8 cellular contexts compared by ENCODE assay signal in the genomic region with DNA sequence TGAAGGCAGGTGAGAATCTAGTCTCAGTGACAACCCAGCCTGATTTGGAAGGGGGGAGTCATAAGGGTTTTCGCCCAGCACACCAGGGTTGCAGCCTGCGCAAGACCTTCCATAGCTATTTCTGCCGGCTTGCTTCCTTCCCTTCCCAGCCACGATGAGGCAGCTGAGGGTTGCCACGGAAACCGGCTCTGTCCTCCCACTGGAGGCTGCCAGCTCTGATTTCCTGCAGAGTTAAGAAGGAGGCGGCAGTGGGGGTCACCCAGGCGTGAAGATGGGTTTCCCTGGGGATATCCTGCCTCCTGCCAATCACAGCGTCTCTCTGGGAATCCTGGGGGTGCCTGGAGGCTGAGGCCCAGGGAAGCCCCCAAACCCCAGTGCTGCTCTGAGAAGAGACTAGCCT. TPM values are rescaled to one million over a fixed set of nuclear protein-coding genes. Genes with fewer than 3 reads are reported as not detected.
DNase-seq lines count a peak whose midpoint lies in the region; ATAC-seq, FAIRE-seq and TF ChIP-seq lines count a peak whose summit lies in the region.

No MANE protein-coding gene starts in this region.

- no peak for TF ChIP-seq POLR2A in erythroblast (IDR thresholded peaks at IDR 0.05; ENCODE audit: low read length)

- ATAC-seq in activated T-helper 17 cell treated with anti-CD3 and anti-CD28 coated beads, Interleukin-2, amount 50 U/mL, for 72 hours (replicated peaks) = no peak
- no peak for ATAC-seq in CD4-positive, alpha-beta T cell (ENCODE audit: poor library complexity)

- 27 to 54% (median 34%) methylated on average over 9 of the region's 9 CpGs for WGBS in small intestine, 3 donors

- peaks cover 32% of the 10 kb centered on the region for H3K27me3 Mint-ChIP-seq in activated T-helper 17 cell treated with anti-CD3 and anti-CD28 coated beads, Interleukin-2, amount 50 U/mL, for 72 hours
- peaks cover 67% of the 10 kb centered on the region for H3K27me3 Mint-ChIP-seq in CD4-positive, alpha-beta T cell

- CTCF ChIA-PET in HEK293 (lab: Yijun Ruan, JAX) = interaction anchor here (0.6 to 6.9 kb wide), 10 partner anchors 11 to 174 kb away, joined by 3 to 83 read pairs (median 8); partner anchors contain the start of gene KCNB1
- CTCF ChIA-PET in CD4-positive, alpha-beta T cell (lab: Charles Lee) = no interaction called here

- DNase-seq in NCI-H345 (lab: John Stamatoyannopoulos, UW) = peak; percentile 79
- peak; percentile 9 for DNase-seq in epithelial cell of proximal tubule (ENCODE audit: low read depth)
- peak; percentile 84 for DNase-seq in posterior vena cava (ENCODE audit: low spot score)
- no peak for DNase-seq in CD4-positive, alpha-beta T cell
- no peak for DNase-seq in small intestine
- DNase-seq in erythroblast (lab: John Stamatoyannopoulos, UW) = no peak

- peaks cover 21% of the 10 kb centered on the region for H3K27me3 ChIP-seq in CD4-positive, alpha-beta T cell (ENCODE audit: control insufficient read depth, insufficient read depth, low read length)
- peaks cover 0 to 4% of the 10 kb centered on the region in 2 donors for H3K27me3 ChIP-seq in small intestine (ENCODE audit: control insufficient read depth in 2 of 2, insufficient read depth in 2 of 2, low read length in 2 of 2)

- H3K4me3 ChIP-seq in HEK293 (ENCODE audit: low read depth, low read length) = no peak overlapping the region
- no peak overlapping the region for H3K4me3 ChIP-seq in epithelial cell of proximal tubule (ENCODE audit: low read depth, low read length)
- no peak overlapping the region for H3K4me3 ChIP-seq in small intestine (ENCODE audit: low read depth in 1 of 2, low read length in 2 of 2)

- H3K36me3 Mint-ChIP-seq in activated T-helper 17 cell treated with anti-CD3 and anti-CD28 coated beads, Interleukin-2, amount 50 U/mL, for 72 hours (ENCODE audit: low read depth) = no peaks in the 10 kb centered on the region
- no peaks in the 10 kb centered on the region for H3K36me3 Mint-ChIP-seq in CD4-positive, alpha-beta T cell (ENCODE audit: low read depth)

- intact Hi-C loops in posterior vena cava (cut with DNase I) = no loop called here
- intact Hi-C loops in CD4-positive, alpha-beta T cell (cut with DNase I, micrococcal nuclease) = no loop called here

- POLR2A ChIA-PET in HEK293 (lab: Yijun Ruan, JAX) = interaction anchor here (0.5 to 0.6 kb wide), 2 partner anchors 27 to 248 kb away, joined by 3 to 4 read pairs; no protein-coding TSS in a partner anchor
- POLR2A ChIA-PET in CD4-positive, alpha-beta T cell (lab: Charles Lee) = no interaction called here

- H3K27ac ChIP-seq in HEK293 (ENCODE audit: extremely low read depth, low read depth, low read length) = no peak overlapping the region
- no peak overlapping the region for H3K27ac ChIP-seq in CD4-positive, alpha-beta T cell (ENCODE audit: low read depth, low read length)
- H3K27ac ChIP-seq in small intestine (ENCODE audit: low read depth in 1 of 2, low read length in 1 of 2) = no peak overlapping the region

- H3K4me1 ChIP-seq in HEK293 (ENCODE audit: control insufficient read depth, insufficient read depth, low read length) = no peaks in the 10 kb centered on the region
- H3K4me1 ChIP-seq in small intestine (ENCODE audit: control insufficient read depth in 2 of 2, insufficient read depth in 1 of 2, low read depth in 1 of 2, low read length in 1 of 2) = no peaks in the 10 kb centered on the region

- H3K4me1 Mint-ChIP-seq in activated T-helper 17 cell treated with anti-CD3 and anti-CD28 coated beads, Interleukin-2, amount 50 U/mL, for 72 hours = peaks cover 3% of the 10 kb centered on the region
- H3K4me1 Mint-ChIP-seq in CD4-positive, alpha-beta T cell (ENCODE audit: low read depth) = no peaks in the 10 kb centered on the region

- H3K9me3 Mint-ChIP-seq in activated T-helper 17 cell treated with anti-CD3 and anti-CD28 coated beads, Interleukin-2, amount 50 U/mL, for 72 hours = no peaks in the 10 kb centered on the region
- no peaks in the 10 kb centered on the region for H3K9me3 Mint-ChIP-seq in CD4-positive, alpha-beta T cell

- H3K27ac Mint-ChIP-seq in activated T-helper 17 cell treated with anti-CD3 and anti-CD28 coated beads, Interleukin-2, amount 50 U/mL, for 72 hours = no peak overlapping the region
- no peak overlapping the region for H3K27ac Mint-ChIP-seq in CD4-positive, alpha-beta T cell

- H3K9me3 ChIP-seq in HEK293 (ENCODE audit: control insufficient read depth, insufficient read depth, low read depth, low read length) = no peaks in the 10 kb centered on the region
- no peaks in the 10 kb centered on the region for H3K9me3 ChIP-seq in CD4-positive, alpha-beta T cell (ENCODE audit: control insufficient read depth, low read length)
- no peaks in the 10 kb centered on the region for H3K9me3 ChIP-seq in small intestine (ENCODE audit: control insufficient read depth, low read depth)

- H3K36me3 ChIP-seq in HEK293 (ENCODE audit: control insufficient read depth in 2 of 2, insufficient read depth in 1 of 2, low read length in 2 of 2) (no peaks in the 10 kb centered on the region), small intestine (ENCODE audit: control insufficient read depth in 2 of 2, insufficient read depth in 2 of 2, low read length in 2 of 2) (no peaks in the 10 kb centered on the region)

- H3K4me3 Mint-ChIP-seq in activated T-helper 17 cell treated with anti-CD3 and anti-CD28 coated beads, Interleukin-2, amount 50 U/mL, for 72 hours = no peak overlapping the region
- no peak overlapping the region for H3K4me3 Mint-ChIP-seq in CD4-positive, alpha-beta T cell

- TF ChIP-seq CTCF in HEK293 (tag by site-specific recombination; IDR thresholded peaks at IDR 0.05) (no peak), epithelial cell of proximal tubule (conservative IDR thresholded peaks at IDR 0.05; ENCODE audit: low read depth, low read length) (no peak)
- no peak for TF ChIP-seq CTCF in CD4-positive, alpha-beta T cell (IDR thresholded peaks at IDR 0.05)

- no peak for FAIRE-seq in small intestine (lab: Jason Lieb, UNC)

TF ChIP-seq in HEK293, 187 proteins besides CTCF, POLR2A, EP300 and RAD21:
- TF ChIP-seq ZNF585B (tag by site-specific recombination; IDR thresholded peaks at IDR 0.05) (no peak), ATF2 (tag by site-specific recombination; IDR thresholded peaks at IDR 0.05; ENCODE audit: low read depth) (no peak), ZNF132 (tag by site-specific recombination; IDR thresholded peaks at IDR 0.05; ENCODE audit: borderline replicate concordance) (no peak), GLI2 (tag by site-specific recombination; IDR thresholded peaks at IDR 0.05; ENCODE audit: borderline replicate concordance, low read depth) (no peak), GLIS1 (tag by site-specific recombination; IDR thresholded peaks at IDR 0.05) (peak; percentile 34; the same call in 1 of the 2 replicates), ZNF596 (tag by site-specific recombination; IDR thresholded peaks at IDR 0.05) (no peak), ZFHX2 (tag by site-specific recombination; conservative IDR thresholded peaks at IDR 0.05) (peak; percentile 51), EGR2 (tag by site-specific recombination; IDR thresholded peaks at IDR 0.05; ENCODE audit: low read depth) (0 out of 2 replicates have a peak, but pooled peaks have one; percentile 18), SP7 (tag by site-specific recombination; IDR thresholded peaks at IDR 0.05) (no peak)
TF ChIP-seq in HEK293: peak in this region for 3.

RNA-seq across cellular contexts. Expression of gene KCNB1, which starts 23.1 kb away (rescaled TPM):
- total RNA-seq in epithelial cell of proximal tubule (not detected in 2 replicates), posterior vena cava (1 to 10 TPM; 1.6 to 9.7 TPM)
- not detected for total RNA-seq in activated T-helper 17 cell treated with anti-CD3 and anti-CD28 coated beads, Interleukin-2, amount 50 U/mL, for 72 hours
- total RNA-seq in CD4-positive, alpha-beta T cell = under 1 TPM; 0.06 to 0.08 TPM
- polyA plus RNA-seq in small intestine = 1 to 10 TPM in 1 of 3 donors, not detected in 2; 1.2 TPM

Comparison
In these comparisons a context has a peak if more than half of its experiments do, and no peak if none do; other contexts are left out.
1. DNase-seq: peak in NCI-H345 (single experiment), epithelial cell of proximal tubule (single experiment) and posterior vena cava (single experiment); none in CD4-positive, alpha-beta T cell (0 of 10), small intestine (single experiment) and erythroblast (0 of 2).